Comparison of ENCODE assay signal across 29 cellular contexts in the genomic region with DNA sequence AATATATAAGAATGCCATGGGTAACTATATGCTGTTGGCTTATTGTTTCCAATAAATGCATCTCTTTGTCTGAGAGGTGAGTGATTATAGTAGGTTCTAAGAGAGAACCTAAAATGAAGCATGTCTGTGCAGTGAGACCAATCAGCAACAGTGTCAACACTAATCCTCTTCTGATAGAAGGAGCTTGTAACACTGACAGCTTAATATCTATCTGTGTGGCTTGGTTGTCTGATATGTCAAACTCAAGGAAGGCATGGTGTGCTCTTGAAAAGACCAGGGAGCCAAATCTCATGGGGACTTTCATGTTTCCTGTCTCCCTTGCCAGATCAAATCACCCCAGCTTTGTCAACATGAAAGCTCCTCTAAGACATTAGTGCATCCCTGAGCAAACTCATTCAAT.
"Had no signal": no experiment of that assay in that cellular context is flagged by ENCODE, and none has a peak within 500 bp of the region (broad histone marks: within the 10 kb centered on the region; RNA-seq: fewer than 3 reads in every experiment).

No MANE protein-coding gene starts in this region.

- H3K9me3 Mint-ChIP-seq: activated CD4-positive, alpha-beta memory T cell treated with anti-CD3 and anti-CD28 coated beads, Interleukin-2, amount 10 ng/mL, durations not matched to agents 7 days and 5 days; activated CD4-positive, alpha-beta T cell treated with anti-CD3 and anti-CD28 coated beads, Interleukin-2, amount 10 ng/mL, durations not matched to agents 7 days and 5 days; activated naive CD4-positive, alpha-beta T cell treated with anti-CD3 and anti-CD28 coated beads, Interleukin-2, amount 10 ng/mL, durations not matched to agents 7 days and 5 days; activated T-cell treated with anti-CD3 and anti-CD28 coated beads, Interleukin-2, amount 50 U/mL, for 24 hours; effector memory CD8-positive, alpha-beta T cell had no signal

- DNase-seq: activated CD4-positive, alpha-beta memory T cell treated with anti-CD3 and anti-CD28 coated beads, Interleukin-2, amount 10 ng/mL, durations not matched to agents 7 days and 5 days; activated CD4-positive, alpha-beta T cell treated with anti-CD3 and anti-CD28 coated beads for 1 hour; activated CD4-positive, alpha-beta T cell treated with anti-CD3 and anti-CD28 coated beads for 4 hours; activated CD4-positive, alpha-beta T cell treated with anti-CD3 and anti-CD28 coated beads, Interleukin-2, amount 10 ng/mL, durations not matched to agents 7 days and 5 days; activated CD4-positive, alpha-beta T cell treated with anti-CD3 and anti-CD28 coated beads, Interleukin-2, amount 50 U/mL, for 4 hours; activated CD8-positive, alpha-beta memory T cell treated with anti-CD3 and anti-CD28 coated beads, Interleukin-2, amount 50 U/mL, for 48 hours; activated gamma-delta T cell; activated naive CD4-positive, alpha-beta T cell; activated naive CD4-positive, alpha-beta T cell treated with anti-CD3 and anti-CD28 coated beads, Interleukin-2, amount 10 ng/mL, durations not matched to agents 7 days and 5 days; activated T-cell treated with anti-CD3 and anti-CD28 coated beads for 4 hours; activated T-cell treated with anti-CD3 and anti-CD28 coated beads, Interleukin-2, amount 50 U/mL, for 24 hours; activated T-cell treated with anti-CD3 and anti-CD28 coated beads, Interleukin-2, amount 50 U/mL, for 72 hours; amniotic stem cell; anterior cingulate cortex; brain microvascular endothelial cell; caudate nucleus; cortex of kidney; dermis blood vessel endothelial cell; effector CD4-positive, alpha-beta T cell; effector memory CD8-positive, alpha-beta T cell; erythroblast; foreskin keratinocyte; heart right ventricle; T-helper 2 cell had no signal

- H3K9me3 ChIP-seq: esophagus muscularis mucosa, gastroesophageal sphincter, heart right ventricle had no signal

- H3K27ac ChIP-seq: brain microvascular endothelial cell, esophagus muscularis mucosa, foreskin keratinocyte, gastroesophageal sphincter, heart right ventricle had no signal

- H3K4me3 Mint-ChIP-seq: activated CD4-positive, alpha-beta memory T cell treated with anti-CD3 and anti-CD28 coated beads, Interleukin-2, amount 10 ng/mL, durations not matched to agents 7 days and 5 days; activated CD4-positive, alpha-beta T cell treated with anti-CD3 and anti-CD28 coated beads, Interleukin-2, amount 10 ng/mL, durations not matched to agents 7 days and 5 days; activated naive CD4-positive, alpha-beta T cell treated with anti-CD3 and anti-CD28 coated beads, Interleukin-2, amount 10 ng/mL, durations not matched to agents 7 days and 5 days; activated naive CD8-positive, alpha-beta T cell; activated T-cell treated with anti-CD3 and anti-CD28 coated beads, Interleukin-2, amount 50 U/mL, for 24 hours; activated T-cell treated with anti-CD3 and anti-CD28 coated beads, Interleukin-2, amount 50 U/mL, for 72 hours; effector memory CD8-positive, alpha-beta T cell had no signal

- FAIRE-seq: bronchial epithelial cell, colon had no signal

- H3K4me1 ChIP-seq: esophagus muscularis mucosa, foreskin keratinocyte, gastroesophageal sphincter had no signal

- H3K36me3 ChIP-seq: brain microvascular endothelial cell, esophagus muscularis mucosa, gastroesophageal sphincter, heart right ventricle had no signal

- ATAC-seq: activated T-cell treated with anti-CD3 and anti-CD28 coated beads, Interleukin-2, amount 50 U/mL, for 72 hours; effector memory CD8-positive, alpha-beta T cell; foreskin keratinocyte; gastroesophageal sphincter; heart right ventricle had no signal

- H3K27ac Mint-ChIP-seq: activated CD4-positive, alpha-beta memory T cell treated with anti-CD3 and anti-CD28 coated beads, Interleukin-2, amount 10 ng/mL, durations not matched to agents 7 days and 5 days; activated CD4-positive, alpha-beta T cell treated with anti-CD3 and anti-CD28 coated beads, Interleukin-2, amount 10 ng/mL, durations not matched to agents 7 days and 5 days; activated naive CD4-positive, alpha-beta T cell treated with anti-CD3 and anti-CD28 coated beads, Interleukin-2, amount 10 ng/mL, durations not matched to agents 7 days and 5 days; activated naive CD8-positive, alpha-beta T cell; activated T-cell treated with anti-CD3 and anti-CD28 coated beads, Interleukin-2, amount 50 U/mL, for 24 hours; activated T-cell treated with anti-CD3 and anti-CD28 coated beads, Interleukin-2, amount 50 U/mL, for 72 hours; effector memory CD8-positive, alpha-beta T cell had no signal

- H3K4me3 ChIP-seq: esophagus muscularis mucosa, gastroesophageal sphincter, heart right ventricle had no signal

- H3K27me3 ChIP-seq: brain microvascular endothelial cell, esophagus muscularis mucosa, foreskin keratinocyte, gastroesophageal sphincter had no signal

- H3K27me3 Mint-ChIP-seq: activated CD4-positive, alpha-beta memory T cell treated with anti-CD3 and anti-CD28 coated beads, Interleukin-2, amount 10 ng/mL, durations not matched to agents 7 days and 5 days; activated CD4-positive, alpha-beta T cell treated with anti-CD3 and anti-CD28 coated beads, Interleukin-2, amount 10 ng/mL, durations not matched to agents 7 days and 5 days; activated naive CD4-positive, alpha-beta T cell treated with anti-CD3 and anti-CD28 coated beads, Interleukin-2, amount 10 ng/mL, durations not matched to agents 7 days and 5 days; effector memory CD8-positive, alpha-beta T cell had no signal

- H3K36me3 Mint-ChIP-seq: activated naive CD4-positive, alpha-beta T cell treated with anti-CD3 and anti-CD28 coated beads, Interleukin-2, amount 10 ng/mL, durations not matched to agents 7 days and 5 days; activated naive CD8-positive, alpha-beta T cell had no signal

- H3K4me1 Mint-ChIP-seq: activated CD4-positive, alpha-beta memory T cell treated with anti-CD3 and anti-CD28 coated beads, Interleukin-2, amount 10 ng/mL, durations not matched to agents 7 days and 5 days; activated CD4-positive, alpha-beta T cell treated with anti-CD3 and anti-CD28 coated beads, Interleukin-2, amount 10 ng/mL, durations not matched to agents 7 days and 5 days; activated naive CD4-positive, alpha-beta T cell treated with anti-CD3 and anti-CD28 coated beads, Interleukin-2, amount 10 ng/mL, durations not matched to agents 7 days and 5 days had no signal
